32 cellular contexts compared by ENCODE assay signal in the genomic region with DNA sequence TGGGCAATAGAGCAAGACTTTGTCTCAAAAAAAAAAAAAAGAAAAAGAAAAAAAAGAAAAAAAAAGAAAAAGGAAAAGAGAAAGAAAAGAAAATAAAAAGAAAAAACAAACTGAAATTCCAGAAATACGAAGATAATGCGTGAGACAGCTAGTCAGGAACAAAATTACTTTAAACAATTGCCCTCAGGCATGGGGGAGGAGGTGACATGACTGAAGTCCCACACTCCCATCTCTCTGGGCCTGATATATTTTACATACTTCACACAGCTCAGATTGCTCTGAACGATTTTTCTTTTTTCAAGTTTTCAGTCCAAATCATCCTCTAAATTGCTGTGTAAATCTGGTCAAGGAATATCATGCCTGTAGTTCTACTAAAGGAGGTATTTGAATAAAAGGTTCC.
"Had no signal": no experiment of that assay in that cellular context is flagged by ENCODE, and none has a peak within 500 bp of the region (broad histone marks: within the 10 kb centered on the region; RNA-seq: fewer than 3 reads in every experiment).

No MANE protein-coding gene starts in this region.

- H3K9me3 ChIP-seq: adrenal gland, body of pancreas had no signal

- ATAC-seq: activated naive CD4-positive, alpha-beta T cell treated with anti-CD3 and anti-CD28 coated beads, Interleukin-2, amount 50 U/mL, for 72 hours; activated naive CD8-positive, alpha-beta T cell treated with anti-CD3 and anti-CD28 coated beads, Interleukin-2, amount 50 U/mL, for 24 hours; activated T-cell treated with anti-CD3 and anti-CD28 coated beads, Interleukin-2, amount 50 U/mL, for 4 hours; activated T-cell treated with anti-CD3 and anti-CD28 coated beads, Interleukin-2, amount 50 U/mL, for 72 hours; activated T-helper 17 cell treated with anti-CD3 and anti-CD28 coated beads, Interleukin-2, amount 50 U/mL, for 72 hours; body of pancreas had no signal

- H3K27ac ChIP-seq: adrenal gland, ascending aorta, body of pancreas, brain microvascular endothelial cell, breast epithelium, cardiac muscle cell had no signal

- H3K27me3 ChIP-seq: adrenal gland, ascending aorta, body of pancreas, brain microvascular endothelial cell, breast epithelium, cardiac muscle cell had no signal

- H3K4me3 ChIP-seq: adrenal gland, ascending aorta, body of pancreas, breast epithelium, cardiac muscle cell had no signal

- H3K36me3 ChIP-seq: adrenal gland, ascending aorta, brain microvascular endothelial cell, breast epithelium, cardiac muscle cell had no signal

- DNase-seq: activated effector memory CD4-positive, alpha-beta T cell treated with anti-CD3 and anti-CD28 coated beads, Interleukin-2, amount 50 U/mL, for 16 hours; activated effector memory CD4-positive, alpha-beta T cell treated with Interleukin-2 at 50 U/mL for 16 hours; activated gamma-delta T cell; activated gamma-delta T cell treated with Interleukin-2 at 50 U/mL for 16 hours; activated naive CD4-positive, alpha-beta T cell; activated naive CD4-positive, alpha-beta T cell treated with anti-CD3 and anti-CD28 coated beads for 36 hours; activated naive CD4-positive, alpha-beta T cell treated with anti-CD3 and anti-CD28 coated beads, Interleukin-2, amount 10 ng/mL, durations not matched to agents 7 days and 5 days; activated naive CD4-positive, alpha-beta T cell treated with anti-CD3 and anti-CD28 coated beads, Interleukin-2, amount 50 U/mL, for 16 hours; activated naive CD4-positive, alpha-beta T cell treated with Interleukin-2 at 50 U/mL for 16 hours; activated naive CD8-positive, alpha-beta T cell treated with anti-CD3 and anti-CD28 coated beads for 36 hours; activated naive CD8-positive, alpha-beta T cell treated with anti-CD3 and anti-CD28 coated beads, Interleukin-2, amount 10 ng/mL, durations not matched to agents 7 days and 5 days; activated naive CD8-positive, alpha-beta T cell treated with anti-CD3 and anti-CD28 coated beads, Interleukin-2, amount 50 U/mL, for 24 hours; activated T-cell treated with anti-CD3 and anti-CD28 coated beads for 4 hours; activated T-cell treated with anti-CD3 and anti-CD28 coated beads, Interleukin-2, amount 50 U/mL, for 1 hour; activated T-cell treated with anti-CD3 and anti-CD28 coated beads, Interleukin-2, amount 50 U/mL, for 24 hours; activated T-cell treated with anti-CD3 and anti-CD28 coated beads, Interleukin-2, amount 50 U/mL, for 4 hours; activated T-cell treated with anti-CD3 and anti-CD28 coated beads, Interleukin-2, amount 50 U/mL, for 48 hours; activated T-cell treated with anti-CD3 and anti-CD28 coated beads, Interleukin-2, amount 50 U/mL, for 72 hours; adrenal gland; amniotic stem cell; amygdala; anterior cingulate cortex; aorta; body of pancreas; brain microvascular endothelial cell; central memory CD4-positive, alpha-beta T cell; cerebellar nuclear complex had no signal

- H3K4me1 ChIP-seq: adrenal gland, ascending aorta, body of pancreas, breast epithelium had no signal
